17 cellular contexts compared by ENCODE assay signal in the genomic region with DNA sequence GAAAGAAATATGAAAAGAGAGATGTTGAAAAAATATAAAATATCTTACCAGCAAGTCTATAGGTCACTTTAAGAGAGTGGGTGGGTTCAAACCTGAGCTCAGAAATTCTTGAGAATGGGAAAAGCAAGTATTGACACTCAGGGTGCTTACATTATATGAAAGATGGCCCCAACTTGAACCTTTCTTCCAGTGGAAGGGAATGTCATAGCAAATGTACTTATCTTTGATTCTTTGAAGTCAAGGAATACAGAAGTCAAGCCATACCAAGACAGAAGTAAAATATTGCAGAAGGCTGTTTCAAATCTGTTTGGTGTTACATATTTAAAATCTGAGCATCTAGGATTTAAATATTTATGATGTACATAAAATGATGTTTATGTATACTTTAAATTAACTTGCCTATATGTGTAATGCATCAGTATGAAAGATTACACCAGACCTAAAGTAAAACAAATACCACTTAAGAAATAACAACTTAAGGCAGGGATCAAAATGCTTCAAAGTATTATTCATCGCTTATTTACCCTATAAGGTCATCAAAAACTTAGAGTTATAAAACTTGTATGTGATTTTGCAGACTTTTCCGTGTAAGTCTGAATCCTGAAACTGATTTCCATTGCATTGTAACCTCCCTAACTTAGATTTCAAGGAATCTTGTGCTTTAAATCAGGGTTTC. TPM values are rescaled to one million over a fixed set of nuclear protein-coding genes. Genes with fewer than 3 reads are reported as not detected.
DNase-seq lines count a peak whose midpoint lies in the region; ATAC-seq and TF ChIP-seq lines count a peak whose summit lies in the region.
"Had no signal": no experiment of that assay in that cellular context is flagged by ENCODE, and none has a peak within 500 bp of the region (broad histone marks: within the 10 kb centered on the region; RNA-seq: fewer than 3 reads in every experiment).

No MANE protein-coding gene starts in this region.

- peak; percentile 78 for DNase-seq in IMR-90
- DNase-seq in fibroblast of peridontal ligament (ENCODE audit: extremely low read depth) = peak; percentile 41
- no peak for DNase-seq in immature natural killer cell
- DNase-seq in activated T-cell treated with anti-CD3 and anti-CD28 coated beads, Interleukin-2, amount 50 U/mL, for 72 hours = no peak
- DNase-seq in Calu3 = no peak
- DNase-seq: 8988T; C1 segment of cervical spinal cord; CD4-positive, alpha-beta memory T cell; COR-L47; GOT3; H9 had no signal

- no peak overlapping the region for H2AK9ac ChIP-seq in IMR-90 (replicated peaks; ENCODE audit: low read depth, low read length, poor library complexity)

- no peak for TF ChIP-seq CTCF in C4-2B (conservative IDR thresholded peaks at IDR 0.05)
- no peak for TF ChIP-seq CTCF in IMR-90 (conservative IDR thresholded peaks at IDR 0.05; ENCODE audit: low read depth, low read length)
- TF ChIP-seq CTCF in Calu3 (IDR thresholded peaks at IDR 0.05; ENCODE audit: unreplicated experiment) = no peak

- peaks cover 4% of the 10 kb centered on the region for H3K4me1 ChIP-seq in IMR-90 (ENCODE audit: control insufficient read depth, insufficient read depth, low read length)
- H3K4me1 ChIP-seq in skeletal muscle satellite cell (ENCODE audit: control insufficient read depth, insufficient read depth, low read length) = peaks cover 27% of the 10 kb centered on the region

- 0 out of 3 replicates have a peak overlapping the region, but pooled peaks have one; percentile 18 for H2BK15ac ChIP-seq in IMR-90 (ENCODE audit: low read depth, low read length)

- H3K27ac Mint-ChIP-seq in immature natural killer cell (no peak overlapping the region), Calu3 (ENCODE audit: unreplicated experiment) (no peak overlapping the region)
- no peak overlapping the region for H3K27ac Mint-ChIP-seq in activated T-cell treated with anti-CD3 and anti-CD28 coated beads, Interleukin-2, amount 50 U/mL, for 72 hours
- H3K27ac Mint-ChIP-seq: B cell; CD4-positive, alpha-beta memory T cell; H9 had no signal

- H3K36me3 Mint-ChIP-seq in immature natural killer cell (no peaks in the 10 kb centered on the region), Calu3 (ENCODE audit: insufficient read depth, unreplicated experiment) (no peaks in the 10 kb centered on the region)
- no peaks in the 10 kb centered on the region for H3K36me3 Mint-ChIP-seq in activated T-cell treated with anti-CD3 and anti-CD28 coated beads, Interleukin-2, amount 50 U/mL, for 72 hours (ENCODE audit: insufficient read depth in 2 of 2)
- H3K36me3 Mint-ChIP-seq: CD4-positive, alpha-beta memory T cell had no signal

- H4K8ac ChIP-seq in IMR-90 (ENCODE audit: low read depth in 2 of 2, low read length in 2 of 2) = peak overlapping the region in 1 of 2 experiments; percentile 85; a peak in 2 of 4 replicates

- TF ChIP-seq POLR2A in IMR-90 (IDR thresholded peaks at IDR 0.05; ENCODE audit: low read depth, low read length) = no peak

- dilution Hi-C loops in IMR-90 (cut with HindIII; ENCODE audit: low sequenced_read_pairs, unreplicated experiment) = no loop called here

- BruUV-seq in IMR-90 (replicated peaks; lab: Mats Ljungman, UMichigan) (no TSS peak), Calu3 (replicated peaks; lab: Mats Ljungman, UMichigan) (no TSS peak)

- peak overlapping the region; percentile 87; the same call in 1 of the 2 replicates for H2BK120ac ChIP-seq in IMR-90 (ENCODE audit: low read depth, low read length)

- no peak overlapping the region; the same call in none of the 2 replicates for H4K91ac ChIP-seq in IMR-90 (ENCODE audit: insufficient read depth, low read depth, low read length)

- peaks cover 3% of the 10 kb centered on the region; the same call in 1 of the 2 replicates for H3K9me1 ChIP-seq in IMR-90 (ENCODE audit: insufficient read depth, low read length)

- no peak overlapping the region; the same call in 1 of the 2 replicates for H3K23ac ChIP-seq in IMR-90 (ENCODE audit: low read depth, low read length)

- peak overlapping the region; percentile 84; the same call in 1 of the 2 replicates for H4K5ac ChIP-seq in IMR-90 (ENCODE audit: low read depth, low read length)

- no CpG with 5 or more reads among the region's 2 CpGs for WGBS in IMR-90 (ENCODE audit: extremely low coverage in 2 of 2, insufficient read length in 1 of 2), 2 experiments

- peak; percentile 88 for ATAC-seq in IMR-90 (ENCODE audit: low read depth)
- no peak for ATAC-seq in activated T-cell treated with anti-CD3 and anti-CD28 coated beads, Interleukin-2, amount 50 U/mL, for 72 hours (replicated peaks in 1 of 2)
- ATAC-seq: GM12878, HepG2, K562 had no signal

- no peaks in the 10 kb centered on the region for H3K27me3 Mint-ChIP-seq in immature natural killer cell (ENCODE audit: low read depth in 3 of 3)
- no peaks in the 10 kb centered on the region for H3K27me3 Mint-ChIP-seq in activated T-cell treated with anti-CD3 and anti-CD28 coated beads, Interleukin-2, amount 50 U/mL, for 72 hours (ENCODE audit: low read depth)
- H3K27me3 Mint-ChIP-seq in Calu3 (ENCODE audit: unreplicated experiment) = no peaks in the 10 kb centered on the region
- H3K27me3 Mint-ChIP-seq: B cell had no signal

- no peak overlapping the region for H3K4me2 ChIP-seq in IMR-90 (ENCODE audit: low read depth, low read length)
- peak overlapping the region; percentile 16 for H3K4me2 ChIP-seq in skeletal muscle satellite cell (ENCODE audit: low read length)

- no peak for TF ChIP-seq RAD21 in IMR-90 (IDR thresholded peaks at IDR 0.05; ENCODE audit: low read length)

- peak overlapping the region; percentile 80; the same call in 1 of the 2 replicates for H3K18ac ChIP-seq in IMR-90 (ENCODE audit: low read depth, low read length)

- no peak overlapping the region for H3K4me3 ChIP-seq in IMR-90 (ENCODE audit: insufficient read depth, low read depth, low read length)
- no peak overlapping the region for H3K4me3 ChIP-seq in skeletal muscle satellite cell (ENCODE audit: low read length)
- H3K4me3 ChIP-seq: GM12878, K562 had no signal

- H3K27ac ChIP-seq in C4-2B (peak overlapping the region; percentile 9; the same call in 1 of the 2 replicates), IMR-90 (ENCODE audit: insufficient read depth, low read length) (peak overlapping the region; percentile 49; the same call in 1 of the 2 replicates)

- H3K9me3 Mint-ChIP-seq in immature natural killer cell (peaks cover 0 to 18% (median 5%) of the 10 kb centered on the region in 6 donors), Calu3 (ENCODE audit: low read depth, unreplicated experiment) (no peaks in the 10 kb centered on the region)
- H3K9me3 Mint-ChIP-seq in activated T-cell treated with anti-CD3 and anti-CD28 coated beads, Interleukin-2, amount 50 U/mL, for 72 hours = no peaks in the 10 kb centered on the region
- H3K9me3 Mint-ChIP-seq: H9 had no signal

- no peak overlapping the region for H3K56ac ChIP-seq in IMR-90 (ENCODE audit: extremely low read depth, insufficient read depth, low read length)

- peak overlapping the region; percentile 76; the same call in 1 of the 2 replicates for H2BK20ac ChIP-seq in IMR-90 (ENCODE audit: low read depth, low read length)

- no peak overlapping the region for H3K9ac ChIP-seq in IMR-90 (ENCODE audit: low read depth, low read length)
- no peak overlapping the region for H3K9ac ChIP-seq in skeletal muscle satellite cell (ENCODE audit: low read depth, low read length)

- no peaks in the 10 kb centered on the region for H3K4me1 Mint-ChIP-seq in immature natural killer cell
- H3K4me1 Mint-ChIP-seq in activated T-cell treated with anti-CD3 and anti-CD28 coated beads, Interleukin-2, amount 50 U/mL, for 72 hours (ENCODE audit: low read depth) = no peaks in the 10 kb centered on the region
- no peaks in the 10 kb centered on the region for H3K4me1 Mint-ChIP-seq in Calu3 (ENCODE audit: low read depth, unreplicated experiment)
- H3K4me1 Mint-ChIP-seq: CD4-positive, alpha-beta memory T cell; H9 had no signal

- no peak overlapping the region; the same call in 1 of the 2 replicates for H3K14ac ChIP-seq in IMR-90 (replicated peaks; ENCODE audit: low read depth, low read length)

- no peaks in the 10 kb centered on the region for H4K20me1 ChIP-seq in IMR-90 (ENCODE audit: insufficient read depth, low read length)

- POLR2A ChIA-PET in IMR-90 (lab: Charles Lee; ENCODE audit: unreplicated experiment) = interaction anchor here (0.7 kb wide), 1 partner anchor 97 kb away, joined by 5 read pairs; no protein-coding TSS in a partner anchor

- H3K9me3 ChIP-seq in IMR-90 (ENCODE audit: control insufficient read depth, insufficient read depth, low read length) = no peaks in the 10 kb centered on the region
- H3K9me3 ChIP-seq in skeletal muscle satellite cell (replicated peaks; ENCODE audit: low read length) = no peaks in the 10 kb centered on the region

- CTCF ChIA-PET in IMR-90 (lab: Yijun Ruan, JAX) (interaction anchor here (0.6 kb wide), 1 partner anchor 234 kb away, joined by 5 read pairs; no protein-coding TSS in a partner anchor), Calu3 (lab: Charles Lee) (no interaction called here)

- H2BK5ac ChIP-seq in IMR-90 (ENCODE audit: low read depth, low read length, poor library complexity, severe bottlenecking) = peak overlapping the region; percentile 13

- H2AFZ ChIP-seq in IMR-90 (replicated peaks; ENCODE audit: low read length, poor library complexity) = no peak overlapping the region

- H3K27me3 ChIP-seq in IMR-90 (ENCODE audit: control insufficient read depth, insufficient read depth, low read length) = no peaks in the 10 kb centered on the region
- no peaks in the 10 kb centered on the region for H3K27me3 ChIP-seq in skeletal muscle satellite cell (ENCODE audit: control insufficient read depth, insufficient read depth, low read length)

- in situ Hi-C loops in IMR-90 (cut with MboI; ENCODE audit: low sequenced_read_pairs) = no loop called here

- no peaks in the 10 kb centered on the region; a peak in 1 of 4 replicates for H3K79me1 ChIP-seq in IMR-90 (ENCODE audit: low read depth in 1 of 2, low read length in 2 of 2)

- intact Hi-C loops in IMR-90 (cut with micrococcal nuclease) = loop anchor here (5.0 kb wide), 1 partner anchor 153 kb away; no protein-coding TSS in a partner anchor
- intact Hi-C loops in Calu3 (cut with micrococcal nuclease; ENCODE audit: unreplicated experiment) = no loop called here

- H2AK5ac ChIP-seq in IMR-90 (ENCODE audit: low read depth, low read length) = no peak overlapping the region

- H3K4me3 Mint-ChIP-seq in immature natural killer cell = no peak overlapping the region
- no peak overlapping the region for H3K4me3 Mint-ChIP-seq in activated T-cell treated with anti-CD3 and anti-CD28 coated beads, Interleukin-2, amount 50 U/mL, for 72 hours
- no peak overlapping the region for H3K4me3 Mint-ChIP-seq in Calu3 (ENCODE audit: low read depth, unreplicated experiment)
- H3K4me3 Mint-ChIP-seq: B cell; CD4-positive, alpha-beta memory T cell; H9 had no signal

- H3K36me3 ChIP-seq in IMR-90 (ENCODE audit: control insufficient read depth, insufficient read depth, low read length) = peaks cover 2% of the 10 kb centered on the region; the same call in 1 of the 2 replicates
- H3K36me3 ChIP-seq in skeletal muscle satellite cell (ENCODE audit: insufficient read depth, low read length) = peaks cover 55% of the 10 kb centered on the region

- no peak overlapping the region for H3K4ac ChIP-seq in IMR-90 (ENCODE audit: low read depth, low read length)

RNA-seq across cellular contexts. Expression of gene MME, which starts 8.7 kb away (rescaled TPM):
- 19.4 and 22.8 TPM in 2 replicates for total RNA-seq in IMR-90 (2012; rRNA removed)
- 7.5 and 11.7 TPM in 2 replicates for polyA plus RNA-seq in IMR-90 (2012; rRNA removed)
- polyA plus RNA-seq in IMR-90 (2012; cell fraction: cytosol; rRNA removed) = 2.2 and 6.1 TPM in 2 replicates
- 2.2 and 16.5 TPM in 2 replicates for polyA plus RNA-seq in IMR-90 (2012; cell fraction: nucleus; rRNA removed; ENCODE audit: low replicate concordance)
- total RNA-seq in skeletal muscle satellite cell (2012; rRNA removed) = 232 and 387 TPM in 2 replicates
- not detected for polyA plus RNA-seq in immature natural killer cell
- total RNA-seq in activated T-cell treated with anti-CD3 and anti-CD28 coated beads, Interleukin-2, amount 50 U/mL, for 72 hours = not detected
- 12.8 and 14.4 TPM in 2 replicates for total RNA-seq in Calu3 (2022)
- total RNA-seq: HepG2 had no signal
- polyA plus RNA-seq: HepG2 had no signal

Comparison
In these comparisons a context has a peak if more than half of its experiments do, and no peak if none do; other contexts are left out.
1. DNase-seq: peak in IMR-90 (single experiment) and fibroblast of peridontal ligament (single experiment); none in immature natural killer cell (0 of 3), activated T-cell treated with anti-CD3 and anti-CD28 coated beads, Interleukin-2, amount 50 U/mL, for 72 hours (0 of 2) and Calu3 (single experiment).
2. RNA of gene MME, which starts 8.7 kb away (total RNA-seq): 19.4 to 22.8 TPM in IMR-90 and 12.8 to 14.4 TPM in Calu3; not detected in activated T-cell treated with anti-CD3 and anti-CD28 coated beads, Interleukin-2, amount 50 U/mL, for 72 hours; every median in the first group is over 10 times any median in the second.